In genomic region chr13:111174377-111174776, GRCh38 we compare ENCODE assay signal across 25 cellular contexts. TPM values are rescaled to one million over a fixed set of nuclear protein-coding genes. Genes with fewer than 3 reads are reported as not detected.
DNase-seq lines count a peak whose midpoint lies in the region; ATAC-seq and TF ChIP-seq lines count a peak whose summit lies in the region.
"Had no signal": no experiment of that assay in that cellular context is flagged by ENCODE, and none has a peak within 500 bp of the region (broad histone marks: within the 10 kb centered on the region; RNA-seq: fewer than 3 reads in every experiment).

No MANE protein-coding gene starts in this region.

- no peak overlapping the region for H3K23ac ChIP-seq in H9 (ENCODE audit: insufficient read length, low read depth, low read length)

- no peak overlapping the region for H3K18ac ChIP-seq in H9 (ENCODE audit: insufficient read length, low read depth, low read length)

- no peaks in the 10 kb centered on the region; the same call in 1 of the 2 replicates for H3K27me3 ChIP-seq in H9 (ENCODE audit: insufficient read depth, low read length)
- no peaks in the 10 kb centered on the region for H3K27me3 ChIP-seq in psoas muscle (ENCODE audit: insufficient read depth in 3 of 3, low read length in 2 of 3)
- H3K27me3 ChIP-seq: foreskin keratinocyte, thyroid gland had no signal

- no peak overlapping the region for H4K91ac ChIP-seq in H9 (ENCODE audit: insufficient read length, low read depth, low read length)

- peaks cover 9% of the 10 kb centered on the region for H3K79me1 ChIP-seq in H9 (ENCODE audit: insufficient read depth, low read depth, low read length, poor library complexity, severe bottlenecking)

- peaks cover 35% of the 10 kb centered on the region for H3K79me2 ChIP-seq in H9 (ENCODE audit: insufficient read depth, low read length)

- H3K9ac ChIP-seq in H9 (ENCODE audit: extremely low read depth, insufficient read length, low read length): no peak overlapping the region

- H3K9me3 ChIP-seq in H9 (ENCODE audit: control insufficient read depth, low read depth, low read length) (no peaks in the 10 kb centered on the region), psoas muscle (no peaks in the 10 kb centered on the region)
- H3K9me3 ChIP-seq: HAP-1, thyroid gland had no signal

- no peak overlapping the region for H4K8ac ChIP-seq in H9 (replicated peaks; ENCODE audit: insufficient read length, low read depth, low read length)

- H2AFZ ChIP-seq in H9 (ENCODE audit: low read length): no peak overlapping the region
- H2AFZ ChIP-seq: PC-9 had no signal

- H2BK5ac ChIP-seq in H9 (ENCODE audit: insufficient read length, low read length): no peak overlapping the region

- no peak for DNase-seq in activated CD8-positive, alpha-beta memory T cell treated with anti-CD3 and anti-CD28 coated beads, Interleukin-2, amount 10 ng/mL, durations not matched to agents 7 days and 5 days
- no peak for DNase-seq in activated CD8-positive, alpha-beta memory T cell treated with anti-CD3 and anti-CD28 coated beads, Interleukin-2, amount 50 U/mL, for 48 hours
- DNase-seq in H9: no peak
- no peak for DNase-seq in endothelial cell (ENCODE audit: low spot score)
- no peak for DNase-seq in psoas muscle
- no peak for DNase-seq in activated T-helper 2 cell treated with anti-CD3 and anti-CD28 coated beads, Interferon-gamma antibody, Interleukin-2, Interleukin-4, amounts not matched to agents 10 μg/mL and 5 μg/mL and 100 μg/mL, durations not matched to agents 14 hours and 24 hours and 36 hours (ENCODE audit: low spot score)
- no peak for DNase-seq in DMS 273 (lab: John Stamatoyannopoulos, UW; ENCODE audit: unreplicated experiment)
- DNase-seq: 8988T; activated CD4-positive, alpha-beta T cell treated with anti-CD3 and anti-CD28 coated beads for 48 hours; activated naive CD4-positive, alpha-beta T cell treated with anti-CD3 and anti-CD28 coated beads for 36 hours; activated T-cell treated with anti-CD3 and anti-CD28 coated beads, Interleukin-2, amount 50 U/mL, for 72 hours; DMS153; effector memory CD4-positive, alpha-beta T cell; foreskin keratinocyte; NCI-H1105; NCI-H187 treated with DMSO at 0.1 percent for 48 hours; NCI-H524 treated with DMSO at 0.1 percent for 48 hours; stimulated activated naive CD8-positive, alpha-beta T cell treated with anti-CD3 and anti-CD28 coated beads, Interleukin-15, Interleukin-2, amounts not matched to agents 100 U/mL and 50 U/mL, for 24 hours; thyroid gland had no signal

- H2BK120ac ChIP-seq in H9 (ENCODE audit: low read depth, low read length, poor library complexity, severe bottlenecking): no peak overlapping the region

- no peak overlapping the region for H3K27ac ChIP-seq in H9 (ENCODE audit: insufficient read length, low read depth, low read length)
- H3K27ac ChIP-seq in psoas muscle: peak overlapping the region; percentile 77
- H3K27ac ChIP-seq: PC-9, thyroid gland had no signal

- no peak overlapping the region for H3K4ac ChIP-seq in H9 (ENCODE audit: low read depth, low read length)

- no peaks in the 10 kb centered on the region for H3K27me3 Mint-ChIP-seq in activated CD8-positive, alpha-beta memory T cell treated with anti-CD3 and anti-CD28 coated beads, Interleukin-2, amount 10 ng/mL, durations not matched to agents 7 days and 5 days
- H3K27me3 Mint-ChIP-seq in H9 (ENCODE audit: low read depth) (no peaks in the 10 kb centered on the region), endothelial cell (ENCODE audit: unreplicated experiment) (peaks cover 10% of the 10 kb centered on the region)
- no peaks in the 10 kb centered on the region for H3K27me3 Mint-ChIP-seq in activated T-helper 2 cell treated with anti-CD3 and anti-CD28 coated beads, Interferon-gamma antibody, Interleukin-2, Interleukin-4, amounts not matched to agents 10 μg/mL and 5 μg/mL and 100 μg/mL, durations not matched to agents 14 hours and 24 hours and 36 hours (ENCODE audit: low read depth)

- peaks cover 2% of the 10 kb centered on the region for H4K20me1 ChIP-seq in H9 (ENCODE audit: control insufficient read depth, insufficient read depth, insufficient read length)

- CTCF ChIA-PET in activated CD8-positive, alpha-beta memory T cell treated with anti-CD3 and anti-CD28 coated beads, Interleukin-2, amount 10 ng/mL, durations not matched to agents 7 days and 5 days (lab: Charles Lee): interaction anchor here (1.5 kb wide), 1 partner anchor 11 kb away, joined by 4 read pairs; no protein-coding TSS in a partner anchor

- H3K4me1 ChIP-seq in H9 (ENCODE audit: insufficient read depth, low read length) (peaks cover 4% of the 10 kb centered on the region; the same call in 1 of the 2 replicates), psoas muscle (peaks cover 78% of the 10 kb centered on the region)
- H3K4me1 ChIP-seq: HAP-1 had no signal

- H3K27ac Mint-ChIP-seq in activated CD8-positive, alpha-beta memory T cell treated with anti-CD3 and anti-CD28 coated beads, Interleukin-2, amount 10 ng/mL, durations not matched to agents 7 days and 5 days: peak overlapping the region; percentile 30
- peak overlapping the region in 2 of 3 experiments; percentile 19 to 30; a peak in 2 of 7 replicates for H3K27ac Mint-ChIP-seq in H9
- H3K27ac Mint-ChIP-seq in endothelial cell (ENCODE audit: unreplicated experiment): peak overlapping the region; percentile 58
- no peak overlapping the region for H3K27ac Mint-ChIP-seq in activated T-helper 2 cell treated with anti-CD3 and anti-CD28 coated beads, Interferon-gamma antibody, Interleukin-2, Interleukin-4, amounts not matched to agents 10 μg/mL and 5 μg/mL and 100 μg/mL, durations not matched to agents 14 hours and 24 hours and 36 hours
- H3K27ac Mint-ChIP-seq: activated T-cell treated with anti-CD3 and anti-CD28 coated beads, Interleukin-2, amount 50 U/mL, for 72 hours had no signal

- no peak overlapping the region for H2BK15ac ChIP-seq in H9 (ENCODE audit: low read depth, low read length)

- no peak overlapping the region for H2AK5ac ChIP-seq in H9 (ENCODE audit: insufficient read length, low read length)

- no peak overlapping the region for H3T11ph ChIP-seq in H9 (ENCODE audit: low read length)

- peaks cover 53% of the 10 kb centered on the region for H3K4me1 Mint-ChIP-seq in activated CD8-positive, alpha-beta memory T cell treated with anti-CD3 and anti-CD28 coated beads, Interleukin-2, amount 10 ng/mL, durations not matched to agents 7 days and 5 days
- H3K4me1 Mint-ChIP-seq in H9: peaks cover 13 to 16% of the 10 kb centered on the region in 2 experiments
- H3K4me1 Mint-ChIP-seq in endothelial cell (ENCODE audit: unreplicated experiment): peaks cover 68% of the 10 kb centered on the region
- H3K4me1 Mint-ChIP-seq in activated T-helper 2 cell treated with anti-CD3 and anti-CD28 coated beads, Interferon-gamma antibody, Interleukin-2, Interleukin-4, amounts not matched to agents 10 μg/mL and 5 μg/mL and 100 μg/mL, durations not matched to agents 14 hours and 24 hours and 36 hours (ENCODE audit: low read depth): peaks cover 42% of the 10 kb centered on the region

- H3K23me2 ChIP-seq in H9 (ENCODE audit: insufficient read length, low read depth, low read length, poor library complexity, severe bottlenecking): no peaks in the 10 kb centered on the region

- no peak overlapping the region for H3K4me3 ChIP-seq in psoas muscle
- H3K4me3 ChIP-seq: HAP-1, K562, PC-9, thyroid gland had no signal

- no peaks in the 10 kb centered on the region for H3K36me3 ChIP-seq in psoas muscle (ENCODE audit: insufficient read depth in 1 of 2, low read depth in 1 of 2)
- H3K36me3 ChIP-seq: thyroid gland had no signal

- peaks cover 64% of the 10 kb centered on the region for H3K36me3 Mint-ChIP-seq in activated CD8-positive, alpha-beta memory T cell treated with anti-CD3 and anti-CD28 coated beads, Interleukin-2, amount 10 ng/mL, durations not matched to agents 7 days and 5 days
- H3K36me3 Mint-ChIP-seq in H9 (ENCODE audit: insufficient read depth in 1 of 3, low read depth in 3 of 3) (peaks cover 6 to 12% (median 9%) of the 10 kb centered on the region in 3 experiments), endothelial cell (ENCODE audit: low read depth, unreplicated experiment) (peaks cover 30% of the 10 kb centered on the region)
- H3K36me3 Mint-ChIP-seq in activated T-helper 2 cell treated with anti-CD3 and anti-CD28 coated beads, Interferon-gamma antibody, Interleukin-2, Interleukin-4, amounts not matched to agents 10 μg/mL and 5 μg/mL and 100 μg/mL, durations not matched to agents 14 hours and 24 hours and 36 hours (ENCODE audit: low read depth): peaks cover 71% of the 10 kb centered on the region

- H2BK12ac ChIP-seq in H9 (ENCODE audit: insufficient read length, low read depth, low read length): no peak overlapping the region

- H3K9me3 Mint-ChIP-seq in activated CD8-positive, alpha-beta memory T cell treated with anti-CD3 and anti-CD28 coated beads, Interleukin-2, amount 10 ng/mL, durations not matched to agents 7 days and 5 days (ENCODE audit: low read depth): peaks cover 4% of the 10 kb centered on the region
- H3K9me3 Mint-ChIP-seq in H9: no peaks in the 10 kb centered on the region
- H3K9me3 Mint-ChIP-seq in endothelial cell (ENCODE audit: unreplicated experiment): no peaks in the 10 kb centered on the region
- H3K9me3 Mint-ChIP-seq in activated T-helper 2 cell treated with anti-CD3 and anti-CD28 coated beads, Interferon-gamma antibody, Interleukin-2, Interleukin-4, amounts not matched to agents 10 μg/mL and 5 μg/mL and 100 μg/mL, durations not matched to agents 14 hours and 24 hours and 36 hours: peaks cover 17% of the 10 kb centered on the region

- ATAC-seq in activated CD8-positive, alpha-beta memory T cell treated with anti-CD3 and anti-CD28 coated beads, Interleukin-2, amount 10 ng/mL, durations not matched to agents 7 days and 5 days: no peak
- ATAC-seq in psoas muscle (no peak), GM21515 (IDR thresholded peaks at IDR 0.05; ENCODE audit: unreplicated experiment) (no peak)
- ATAC-seq: activated T-cell treated with anti-CD3 and anti-CD28 coated beads, Interleukin-2, amount 50 U/mL, for 72 hours; esophagus mucosa; Right ventricle myocardium inferior; stimulated activated naive CD8-positive, alpha-beta T cell treated with anti-CD3 and anti-CD28 coated beads, Interleukin-15, Interleukin-2, amounts not matched to agents 100 U/mL and 50 U/mL, for 24 hours had no signal

- no peak overlapping the region for H4K5ac ChIP-seq in H9 (ENCODE audit: insufficient read length, low read depth, low read length)

- no peak for TF ChIP-seq CTCF in H9 (conservative IDR thresholded peaks at IDR 0.05)
- TF ChIP-seq CTCF in endothelial cell (IDR thresholded peaks at IDR 0.05; ENCODE audit: unreplicated experiment): no peak
- TF ChIP-seq CTCF in psoas muscle (IDR thresholded peaks at IDR 0.05): no peak

- no peak overlapping the region for H3K4me2 ChIP-seq in H9 (ENCODE audit: insufficient read depth, insufficient read length, low read length)
- H3K4me2 ChIP-seq: PC-9 had no signal

- no peak overlapping the region for H3K56ac ChIP-seq in H9 (ENCODE audit: insufficient read length, low read depth, low read length)

- no peak overlapping the region for H2BK20ac ChIP-seq in H9 (ENCODE audit: low read depth, low read length, poor library complexity, severe bottlenecking)

- intact Hi-C loops in psoas muscle (cut with DNase I): no loop called here
- intact Hi-C loops in activated T-helper 2 cell treated with anti-CD3 and anti-CD28 coated beads, Interferon-gamma antibody, Interleukin-2, Interleukin-4, amounts not matched to agents 10 μg/mL and 5 μg/mL and 100 μg/mL, durations not matched to agents 14 hours and 24 hours and 36 hours (cut with micrococcal nuclease): no loop called here

- H3K4me3 Mint-ChIP-seq in activated CD8-positive, alpha-beta memory T cell treated with anti-CD3 and anti-CD28 coated beads, Interleukin-2, amount 10 ng/mL, durations not matched to agents 7 days and 5 days: no peak overlapping the region
- H3K4me3 Mint-ChIP-seq in H9: no peak overlapping the region
- H3K4me3 Mint-ChIP-seq in endothelial cell (ENCODE audit: unreplicated experiment): no peak overlapping the region
- H3K4me3 Mint-ChIP-seq in activated T-helper 2 cell treated with anti-CD3 and anti-CD28 coated beads, Interferon-gamma antibody, Interleukin-2, Interleukin-4, amounts not matched to agents 10 μg/mL and 5 μg/mL and 100 μg/mL, durations not matched to agents 14 hours and 24 hours and 36 hours (ENCODE audit: low read depth): no peak overlapping the region
- H3K4me3 Mint-ChIP-seq: activated naive CD4-positive, alpha-beta T cell treated with anti-CD3 and anti-CD28 coated beads for 36 hours had no signal

- no CpG with 5 or more reads among the region's 6 CpGs for WGBS in H9 (ENCODE audit: extremely low coverage, insufficient read length, low lambda C conversion rate)
- WGBS in psoas muscle, 3 donors: 62 to 69% (median 66%) methylated on average over 6 of the region's 6 CpGs

- no peak overlapping the region for H3K14ac ChIP-seq in H9 (ENCODE audit: insufficient read depth, low read length)

RNA-seq across cellular contexts. Expression of gene ARHGEF7, which starts 59.3 kb away (rescaled TPM):
- 10 to 100 TPM; 58.7 to 67.2 TPM for total RNA-seq in activated CD8-positive, alpha-beta memory T cell treated with anti-CD3 and anti-CD28 coated beads, Interleukin-2, amount 10 ng/mL, durations not matched to agents 7 days and 5 days
- 50.9 and 51.9 TPM in 2 replicates for total RNA-seq in H9 (2021)
- total RNA-seq in endothelial cell (ENCODE audit: unreplicated experiment): 270 TPM
- 10 to 100 TPM; 44.1 to 53.6 (median 52.7) TPM for total RNA-seq in psoas muscle
- polyA plus RNA-seq in psoas muscle: 10 to 100 TPM; 21.6 to 46.8 (median 22.3) TPM
- 65.7 and 76.0 TPM in 2 replicates for total RNA-seq in activated T-helper 2 cell treated with anti-CD3 and anti-CD28 coated beads, Interferon-gamma antibody, Interleukin-2, Interleukin-4, amounts not matched to agents 10 μg/mL and 5 μg/mL and 100 μg/mL, durations not matched to agents 14 hours and 24 hours and 36 hours
